In genomic region chr7:157276731-157277562, GRCh38 we compare ENCODE assay signal across 9 cellular contexts. TPM values are rescaled to one million over a fixed set of nuclear protein-coding genes. Genes with fewer than 3 reads are reported as not detected.
DNase-seq lines count a peak whose midpoint lies in the region; ATAC-seq and TF ChIP-seq lines count a peak whose summit lies in the region.
"Had no signal": no experiment of that assay in that cellular context is flagged by ENCODE, and none has a peak within 500 bp of the region (broad histone marks: within the 10 kb centered on the region; RNA-seq: fewer than 3 reads in every experiment).

No MANE protein-coding gene starts in this region.

- no peaks in the 10 kb centered on the region for H3K27me3 Mint-ChIP-seq in memory B cell

- no peak overlapping the region for H3K4me3 Mint-ChIP-seq in memory B cell

- DNase-seq in COR-L47 (lab: John Stamatoyannopoulos, UW) = peak; percentile 51
- peak; percentile 61 for DNase-seq in KBM-7
- DNase-seq in memory B cell (ENCODE audit: low spot score in 2 of 2) = no peak
- DNase-seq in OCI-M2 (lab: John Stamatoyannopoulos, UW; ENCODE audit: unreplicated experiment) = no peak
- DNase-seq in activated gamma-delta T cell treated with Interleukin-2 at 50 U/mL for 16 hours = no peak
- no peak for DNase-seq in testis
- DNase-seq: lower lobe of right lung had no signal

- no peaks in the 10 kb centered on the region for H3K9me3 Mint-ChIP-seq in memory B cell

- 49 to 52% methylated on average over 13 to 21 of the region's 21 CpGs for WGBS in testis, 2 donors

- TF ChIP-seq CTCF in VCaP (conservative IDR thresholded peaks at IDR 0.05) (no peak), testis (IDR thresholded peaks at IDR 0.05) (no peak)

- no peaks in the 10 kb centered on the region for H3K36me3 Mint-ChIP-seq in memory B cell

- H3K4me3 ChIP-seq in testis = no peak overlapping the region
- H3K4me3 ChIP-seq: lower lobe of right lung had no signal

- intact Hi-C loops in testis (cut with DNase I; ENCODE audit: low total_unique reads) = loop anchor here (10.0 kb wide), 1 partner anchor 68 kb away; no protein-coding TSS in a partner anchor

- in situ Hi-C loops in KBM-7 (cut with MboI; ENCODE audit: low pct_unique_long_range_greater_than_20kb, low sequenced_read_pairs) = no loop called here

- no peaks in the 10 kb centered on the region for H3K9me3 ChIP-seq in testis
- H3K9me3 ChIP-seq: lower lobe of right lung had no signal

- H3K36me3 ChIP-seq in testis (ENCODE audit: low read depth, missing control alignments) = no peaks in the 10 kb centered on the region
- H3K36me3 ChIP-seq: lower lobe of right lung had no signal

- H3K4me1 ChIP-seq in testis = peaks cover 5% of the 10 kb centered on the region

- no peak overlapping the region for H3K27ac Mint-ChIP-seq in memory B cell

- peak overlapping the region; percentile 44 for H3K27ac ChIP-seq in VCaP
- H3K27ac ChIP-seq in testis = no peak overlapping the region
- H3K27ac ChIP-seq: lower lobe of right lung had no signal

- ATAC-seq in memory B cell (ENCODE audit: low read depth) (peak; percentile 37), GM18907 (IDR thresholded peaks at IDR 0.05; ENCODE audit: unreplicated experiment) (no peak)
- ATAC-seq: lower lobe of right lung had no signal

- TF ChIP-seq POLR2A in testis (IDR thresholded peaks at IDR 0.05) = no peak

- H3K4me1 Mint-ChIP-seq in memory B cell = peaks cover 8% of the 10 kb centered on the region

- H3K27me3 ChIP-seq in testis = no peaks in the 10 kb centered on the region

RNA-seq across cellular contexts. Expression of gene DNAJB6, which starts 59.9 kb away (rescaled TPM):
- total RNA-seq in testis = 100 to 1,000 TPM; 154 to 172 TPM
- 262 TPM for polyA plus RNA-seq in testis (ENCODE audit: insufficient read depth, low read depth, low replicate concordance)

Comparison
In these comparisons a context has a peak if more than half of its experiments do, and no peak if none do; other contexts are left out.
1. DNase-seq: peak in COR-L47 (single experiment) and KBM-7 (single experiment); none in memory B cell (0 of 2), OCI-M2 (single experiment), activated gamma-delta T cell treated with Interleukin-2 at 50 U/mL for 16 hours (single experiment) and testis (single experiment).